ENCODE assay signal across 8 cellular contexts in the genomic region with DNA sequence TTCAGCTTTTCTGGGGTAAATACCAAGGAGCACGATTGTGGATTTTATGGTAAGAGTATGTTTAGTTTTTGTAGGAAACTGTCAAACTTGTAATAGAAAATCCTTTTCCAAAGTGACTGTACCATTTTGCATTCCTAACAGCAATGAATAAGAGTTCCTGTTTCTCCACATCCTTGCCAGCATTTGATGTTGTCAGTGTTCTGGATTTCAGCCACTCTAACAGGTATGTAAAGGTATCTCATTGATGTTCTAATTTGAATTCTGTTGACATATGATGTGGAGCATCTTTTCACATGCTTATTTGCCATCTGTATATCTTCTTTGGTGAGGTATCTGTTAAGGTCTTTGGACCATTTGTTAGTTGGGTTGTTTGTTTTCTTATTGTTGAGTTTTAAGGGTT.
"Had no signal": no experiment of that assay in that cellular context is flagged by ENCODE, and none has a peak within 500 bp of the region (broad histone marks: within the 10 kb centered on the region; RNA-seq: fewer than 3 reads in every experiment).

No MANE protein-coding gene starts in this region.

- ATAC-seq: GM12878 had no signal

- H3K4me3 ChIP-seq: GM12878 had no signal

- FAIRE-seq: G401.6, GM12878, GM12891, GM12892, GM18507, GM19239 had no signal

- DNase-seq: GDM1, GF-D8 had no signal
